ENCODE assay signal across 21 cellular contexts in genomic region chr5:10530601-10531320, GRCh38. TPM values are rescaled to one million over a fixed set of nuclear protein-coding genes. Genes with fewer than 3 reads are reported as not detected.
"Had no signal": no experiment of that assay in that cellular context is flagged by ENCODE, and none has a peak within 500 bp of the region (broad histone marks: within the 10 kb centered on the region; RNA-seq: fewer than 3 reads in every experiment).

No MANE protein-coding gene starts in this region.

- H3K27me3 ChIP-seq: ovary, right atrium auricular region, testis, tibial nerve, upper lobe of right lung, vagina had no signal

- H3K9me3 ChIP-seq: heart left ventricle, mucosa of descending colon, ovary, right atrium auricular region, sigmoid colon, testis, tibial nerve, upper lobe of right lung, vagina had no signal

- H3K27ac Mint-ChIP-seq: stimulated activated naive B cell treated with anti-CD40 and anti-IgM and Interleukin-4, amounts not matched to agents 10 μg/mL and 1 μg/mL and 100 μg/mL, for 72 hours; stimulated activated naive CD8-positive, alpha-beta T cell treated with anti-CD3 and anti-CD28 coated beads, Interleukin-15, amount 100 ng/mL, for 72 hours had no signal

- H3K36me3 Mint-ChIP-seq: naive thymus-derived CD8-positive, alpha-beta T cell; stimulated activated naive B cell treated with anti-CD40 and anti-IgM and Interleukin-4, amounts not matched to agents 10 μg/mL and 1 μg/mL and 100 μg/mL, for 72 hours had no signal

- H3K4me3 Mint-ChIP-seq: naive thymus-derived CD8-positive, alpha-beta T cell; stimulated activated naive B cell treated with anti-CD40 and anti-IgM and Interleukin-4, amounts not matched to agents 10 μg/mL and 1 μg/mL and 100 μg/mL, for 72 hours; stimulated activated naive CD8-positive, alpha-beta T cell treated with anti-CD3 and anti-CD28 coated beads, Interleukin-15, amount 100 ng/mL, for 72 hours had no signal

- ATAC-seq: heart left ventricle; left colon; mucosa of descending colon; naive thymus-derived CD8-positive, alpha-beta T cell; stimulated activated naive B cell treated with anti-CD40 and anti-IgM and Interleukin-4, amounts not matched to agents 10 μg/mL and 1 μg/mL and 100 μg/mL, for 72 hours; stimulated activated naive CD8-positive, alpha-beta T cell treated with anti-CD3 and anti-CD28 coated beads, Interleukin-15, amount 100 ng/mL, for 72 hours; upper lobe of right lung had no signal

- DNase-seq: effector CD8-positive, alpha-beta T cell; heart left ventricle; hippocampal formation; mucosa of descending colon; naive thymus-derived CD8-positive, alpha-beta T cell; nucleus accumbens; ovary; sigmoid colon; stimulated activated CD4-positive, alpha-beta T cell treated with anti-CD3 and anti-CD28 coated beads, Interleukin-2, amount 100 ng/mL, for 24 hours; stimulated activated CD4-positive, alpha-beta T cell treated with anti-CD3 and anti-CD28 coated beads, Interleukin-4, amount 100 ng/mL, for 4 hours; stimulated activated naive B cell treated with anti-CD40 and anti-IgM and Interleukin-4, amounts not matched to agents 10 μg/mL and 1 μg/mL and 100 μg/mL, for 72 hours; stimulated activated naive CD8-positive, alpha-beta T cell treated with anti-CD3 and anti-CD28 coated beads, Interleukin-15, amount 100 ng/mL, for 72 hours; testis; upper lobe of right lung had no signal

- H3K27ac ChIP-seq: heart left ventricle, ovary, right atrium auricular region, sigmoid colon, skin epidermis, testis, tibial nerve, upper lobe of right lung, vagina had no signal

- H3K36me3 ChIP-seq: heart left ventricle, ovary, right atrium auricular region, sigmoid colon, tibial nerve, upper lobe of right lung, vagina had no signal

- H3K4me3 ChIP-seq: heart left ventricle, mucosa of descending colon, ovary, right atrium auricular region, sigmoid colon, skin epidermis, testis, tibial nerve, upper lobe of right lung, vagina had no signal

- FAIRE-seq: frontal cortex had no signal

- H3K9me3 Mint-ChIP-seq: naive thymus-derived CD8-positive, alpha-beta T cell; stimulated activated naive B cell treated with anti-CD40 and anti-IgM and Interleukin-4, amounts not matched to agents 10 μg/mL and 1 μg/mL and 100 μg/mL, for 72 hours; stimulated activated naive CD8-positive, alpha-beta T cell treated with anti-CD3 and anti-CD28 coated beads, Interleukin-15, amount 100 ng/mL, for 72 hours had no signal

- H3K4me1 ChIP-seq: sigmoid colon, testis, upper lobe of right lung had no signal

RNA-seq across cellular contexts. Expression of gene ANKRD33B, which starts 33.1 kb away (rescaled TPM):
- polyA plus RNA-seq: neural cell had no signal
